8 cellular contexts compared by ENCODE assay signal in the genomic region with DNA sequence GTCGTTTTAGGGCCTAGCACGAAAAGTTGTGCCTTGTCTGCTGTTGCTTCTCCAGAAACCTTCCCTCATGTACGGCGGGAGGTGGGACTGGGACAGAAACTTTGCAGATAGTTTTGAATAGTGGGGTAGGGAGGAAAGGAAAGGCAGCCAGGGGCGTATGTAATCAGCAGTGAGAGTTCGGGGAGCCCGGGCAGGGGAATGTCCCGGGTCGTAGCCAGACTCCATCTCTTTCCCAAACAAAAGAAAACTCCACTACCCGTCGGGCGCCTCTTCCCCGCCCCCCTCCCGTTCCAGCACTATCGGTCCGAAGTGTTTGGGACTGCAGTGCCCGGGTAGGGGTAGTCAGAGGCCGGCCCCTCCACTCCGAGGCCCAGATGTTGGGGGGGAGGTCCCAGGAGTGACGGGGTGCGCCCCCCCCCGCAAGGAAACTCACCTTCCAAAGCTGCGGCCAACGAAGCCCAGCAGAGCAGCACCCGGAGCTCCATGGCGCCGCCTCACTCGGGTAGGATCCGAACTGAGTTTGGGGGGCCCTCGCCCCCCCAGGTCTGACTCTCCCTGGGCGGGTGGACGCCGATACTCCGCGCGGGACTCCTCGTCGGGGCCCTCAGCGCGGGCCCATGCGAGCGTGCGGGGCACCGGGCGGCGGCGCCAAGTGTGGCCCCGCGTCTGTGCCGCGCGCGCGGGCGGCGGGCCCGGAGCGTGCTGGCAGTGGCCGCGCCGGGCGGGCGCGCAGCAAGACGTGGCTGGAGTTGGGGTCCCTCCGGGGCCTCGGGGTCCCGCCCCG. TPM values are rescaled to one million over a fixed set of nuclear protein-coding genes. Genes with fewer than 3 reads are reported as not detected.
A peak's percentile ranks its signal among the peaks of the same experiment; 100 is the strongest.
DNase-seq lines count a peak whose midpoint lies in the region; ATAC-seq, FAIRE-seq and TF ChIP-seq lines count a peak whose summit lies in the region.

No MANE protein-coding gene starts in this region.

- H3K9me3 Mint-ChIP-seq in activated CD4-positive, alpha-beta memory T cell treated with anti-CD3 and anti-CD28 coated beads, Interleukin-2, amount 10 ng/mL, durations not matched to agents 7 days and 5 days: no peaks in the 10 kb centered on the region
- H3K9me3 Mint-ChIP-seq in activated CD4-positive, alpha-beta memory T cell treated with anti-CD3 and anti-CD28 coated beads for 36 hours: no peaks in the 10 kb centered on the region

- H3K4me3 ChIP-seq in K562 (peak overlapping the region; percentile 71), left lung (peak overlapping the region; percentile 61 to 62), thymus (ENCODE audit: low read length) (peak overlapping the region; percentile 46)

- H3K79me2 ChIP-seq in K562 (ENCODE audit: control insufficient read depth, insufficient read depth, low read length): peaks cover 55% of the 10 kb centered on the region

- peaks cover 4% of the 10 kb centered on the region for H3K9me1 ChIP-seq in K562 (ENCODE audit: control insufficient read depth, insufficient read depth, low read length)

- BruUV-seq in K562 (replicated peaks; lab: Mats Ljungman, UMichigan): no TSS peak

- H3K27ac ChIP-seq in K562 (ENCODE audit: extremely low read depth, low read depth, low read length) (peak overlapping the region; percentile 60), left lung (peak overlapping the region; percentile 73 to 75), thymus (ENCODE audit: low read depth) (peak overlapping the region; percentile 3)

- intact Hi-C loops in activated CD4-positive, alpha-beta memory T cell treated with anti-CD3 and anti-CD28 coated beads for 36 hours (cut with micrococcal nuclease): no loop called here
- intact Hi-C loops in K562 (cut with micrococcal nuclease): loop anchor here (1.0 kb wide), 2 partner anchors 24 to 26 kb away; partner anchors contain the start of gene SLC12A9
- intact Hi-C loops in left lung (cut with DNase I): no loop called here
- intact Hi-C loops in posterior cingulate gyrus (cut with DNase I): no loop called here

- H3K27me3 ChIP-seq in K562 (ENCODE audit: control insufficient read depth in 2 of 2, insufficient read depth in 2 of 2, low read length in 2 of 2) (no peaks in the 10 kb centered on the region), left lung (peaks cover 0 to 44% of the 10 kb centered on the region in 2 donors), thymus (ENCODE audit: control insufficient read depth, insufficient read depth) (peaks cover 52% of the 10 kb centered on the region)

- H3K4me1 Mint-ChIP-seq in activated CD4-positive, alpha-beta memory T cell treated with anti-CD3 and anti-CD28 coated beads, Interleukin-2, amount 10 ng/mL, durations not matched to agents 7 days and 5 days: peaks cover 24% of the 10 kb centered on the region
- peaks cover 17% of the 10 kb centered on the region for H3K4me1 Mint-ChIP-seq in activated CD4-positive, alpha-beta memory T cell treated with anti-CD3 and anti-CD28 coated beads for 36 hours (ENCODE audit: low read depth)

- H3K9ac ChIP-seq in K562 (ENCODE audit: insufficient read depth in 1 of 2, low read depth in 2 of 2, low read length in 2 of 2): peak overlapping the region; percentile 61 to 88

- FAIRE-seq in K562 (lab: Jason Lieb, UNC): peak; percentile 57

- H3K36me3 Mint-ChIP-seq in activated CD4-positive, alpha-beta memory T cell treated with anti-CD3 and anti-CD28 coated beads, Interleukin-2, amount 10 ng/mL, durations not matched to agents 7 days and 5 days (ENCODE audit: low read depth): no peaks in the 10 kb centered on the region
- H3K36me3 Mint-ChIP-seq in activated CD4-positive, alpha-beta memory T cell treated with anti-CD3 and anti-CD28 coated beads for 36 hours: peaks cover 2% of the 10 kb centered on the region

- H3K9me3 ChIP-seq in K562 (replicated peaks; ENCODE audit: control insufficient read depth, insufficient read depth, low read depth, low read length): no peaks in the 10 kb centered on the region
- no peaks in the 10 kb centered on the region for H3K9me3 ChIP-seq in left lung
- no peaks in the 10 kb centered on the region for H3K9me3 ChIP-seq in thymus (ENCODE audit: control insufficient read depth)

- in situ Hi-C loops in K562 (cut with MboI): no loop called here

- no peak overlapping the region for H3K27ac Mint-ChIP-seq in activated CD4-positive, alpha-beta memory T cell treated with anti-CD3 and anti-CD28 coated beads, Interleukin-2, amount 10 ng/mL, durations not matched to agents 7 days and 5 days
- no peak overlapping the region for H3K27ac Mint-ChIP-seq in activated CD4-positive, alpha-beta memory T cell treated with anti-CD3 and anti-CD28 coated beads for 36 hours

- peaks cover 50% of the 10 kb centered on the region for H3K27me3 Mint-ChIP-seq in activated CD4-positive, alpha-beta memory T cell treated with anti-CD3 and anti-CD28 coated beads, Interleukin-2, amount 10 ng/mL, durations not matched to agents 7 days and 5 days
- H3K27me3 Mint-ChIP-seq in activated CD4-positive, alpha-beta memory T cell treated with anti-CD3 and anti-CD28 coated beads for 36 hours: peaks cover 42% of the 10 kb centered on the region

- ATAC-seq in K562: peak; percentile 21
- ATAC-seq in left lung: peak; percentile 6

- peak overlapping the region; percentile 67 for H2AFZ ChIP-seq in K562 (ENCODE audit: low read depth, low read length)

- H3K36me3 ChIP-seq in K562 (ENCODE audit: control insufficient read depth, insufficient read depth, low read length): peaks cover 30% of the 10 kb centered on the region; the same call in 2 of the 3 replicates
- peaks cover 0 to 23% of the 10 kb centered on the region in 2 donors for H3K36me3 ChIP-seq in left lung
- no peaks in the 10 kb centered on the region for H3K36me3 ChIP-seq in thymus (ENCODE audit: control insufficient read depth, insufficient read depth)

- 1% methylated on average over 65 of the region's 69 CpGs for WGBS in K562 (ENCODE audit: insufficient coverage, low coverage, missing lambda C conversion rate)
- WGBS in thymus: 3% methylated on average over 69 of the region's 69 CpGs

- POLR2A ChIA-PET in activated CD4-positive, alpha-beta memory T cell treated with anti-CD3 and anti-CD28 coated beads, Interleukin-2, amount 10 ng/mL, durations not matched to agents 7 days and 5 days (lab: Charles Lee): no interaction called here
- POLR2A ChIA-PET in activated CD4-positive, alpha-beta memory T cell treated with anti-CD3 and anti-CD28 coated beads for 36 hours (lab: Charles Lee): interaction anchor here (0.6 kb wide), 1 partner anchor 357 kb away, joined by 5 read pairs; no protein-coding TSS in a partner anchor
- POLR2A ChIA-PET in K562 (lab: Yijun Ruan, JAX): interaction anchor here (0.5 to 1.2 kb wide), 8 partner anchors 14 to 242 kb away, joined by 3 to 4 read pairs (median 3); partner anchors contain the start of genes SLC12A9 and SRRT

- H4K20me1 ChIP-seq in K562 (replicated peaks; ENCODE audit: control insufficient read depth, insufficient read depth, low read length): peaks cover 9% of the 10 kb centered on the region; the same call in 1 of the 2 replicates

- no peak for DNase-seq in activated CD4-positive, alpha-beta memory T cell treated with anti-CD3 and anti-CD28 coated beads, Interleukin-2, amount 10 ng/mL, durations not matched to agents 7 days and 5 days
- DNase-seq in activated CD4-positive, alpha-beta memory T cell treated with anti-CD3 and anti-CD28 coated beads for 36 hours: no peak
- DNase-seq in K562 (ENCODE audit: extremely low read depth in 1 of 4, low spot score in 3 of 4): peak in 2 of 4 experiments; percentile 43 to 69
- no peak for DNase-seq in left lung
- no peak for DNase-seq in posterior cingulate gyrus
- DNase-seq in NCI-H526 (lab: John Stamatoyannopoulos, UW): no peak
- no peak for DNase-seq in stimulated activated CD4-positive, alpha-beta T cell treated with anti-CD3 and anti-CD28 coated beads, Interleukin-2, amount 100 ng/mL, for 48 hours

- no peak for TF ChIP-seq CTCF in K562 (IDR thresholded peaks at IDR 0.05 in 2 of 3, conservative IDR thresholded peaks at IDR 0.05 in 1 of 3; ENCODE audit: insufficient read depth in 2 of 3, low read depth in 1 of 3, low read length in 3 of 3)
- no peak for TF ChIP-seq CTCF in left lung (IDR thresholded peaks at IDR 0.05)

- TF ChIP-seq RAD21 in K562 (CRISPR knock-in tag; conservative IDR thresholded peaks at IDR 0.05 in 1 of 2, IDR thresholded peaks at IDR 0.05 in 1 of 2): no peak

- peaks cover 17 to 67% of the 10 kb centered on the region in 2 experiments; a peak in 4 of 5 replicates for H3K4me1 ChIP-seq in K562 (replicated peaks in 1 of 2; ENCODE audit: control insufficient read depth in 2 of 2, insufficient read depth in 2 of 2, low read length in 2 of 2)
- H3K4me1 ChIP-seq in left lung: peaks cover 5 to 44% of the 10 kb centered on the region in 2 donors
- H3K4me1 ChIP-seq in thymus (ENCODE audit: control insufficient read depth, insufficient read depth, low read length): no peaks in the 10 kb centered on the region

- peak overlapping the region; percentile 34 for H3K4me3 Mint-ChIP-seq in activated CD4-positive, alpha-beta memory T cell treated with anti-CD3 and anti-CD28 coated beads, Interleukin-2, amount 10 ng/mL, durations not matched to agents 7 days and 5 days
- no peak overlapping the region for H3K4me3 Mint-ChIP-seq in activated CD4-positive, alpha-beta memory T cell treated with anti-CD3 and anti-CD28 coated beads for 36 hours

- H3K4me2 ChIP-seq in K562 (ENCODE audit: insufficient read depth, low read length): peak overlapping the region; percentile 98

- TF ChIP-seq EP300 in K562 (IDR thresholded peaks at IDR 0.05; ENCODE audit: low read length): no peak

- CTCF ChIA-PET in activated CD4-positive, alpha-beta memory T cell treated with anti-CD3 and anti-CD28 coated beads, Interleukin-2, amount 10 ng/mL, durations not matched to agents 7 days and 5 days (lab: Charles Lee): no interaction called here
- CTCF ChIA-PET in activated CD4-positive, alpha-beta memory T cell treated with anti-CD3 and anti-CD28 coated beads for 36 hours (lab: Charles Lee): interaction anchor here (0.9 kb wide), 1 partner anchor 25 kb away, joined by 3 read pairs; the partner anchor contains the start of gene SLC12A9
- CTCF ChIA-PET in K562 (lab: Yijun Ruan, JAX; ENCODE audit: low intra/inter-chr PET ratio): interaction anchor here (0.6 to 1.4 kb wide), 3 partner anchors 28 to 232 kb away, joined by 3 to 5 read pairs (median 3); no protein-coding TSS in a partner anchor

- TF ChIP-seq POLR2A in K562 (conservative IDR thresholded peaks at IDR 0.05): no peak

RNA-seq across cellular contexts. Expression of gene EPHB4, which starts 0.6 kb away (rescaled TPM):
- total RNA-seq in activated CD4-positive, alpha-beta memory T cell treated with anti-CD3 and anti-CD28 coated beads, Interleukin-2, amount 10 ng/mL, durations not matched to agents 7 days and 5 days: under 1 TPM; 0.60 TPM
- 1 to 10 TPM; 2.8 to 3.6 TPM for total RNA-seq in activated CD4-positive, alpha-beta memory T cell treated with anti-CD3 and anti-CD28 coated beads for 36 hours
- total RNA-seq in K562 (2011; cell fraction: chromatin; rRNA removed; ENCODE audit: low replicate concordance): 106 and 250 TPM in 2 replicates
- 202 and 205 TPM in 2 replicates for total RNA-seq in K562 (2011; cell fraction: nucleolus; rRNA removed)
- 138 and 149 TPM in 2 replicates for total RNA-seq in K562 (2011; cell fraction: nucleoplasm; rRNA removed)
- total RNA-seq in K562 (2014; rRNA removed): 65.2 and 85.5 TPM in 2 replicates
- 26.4 and 34.2 TPM in 2 replicates for total RNA-seq in K562 (2014; rRNA removed; fragmentation: Illumina TruSeq; extraction: Trizol)
- 44.9 and 45.9 TPM in 2 replicates for total RNA-seq in K562 (2015; rRNA removed; fragmentation: Illumina TruSeq; extraction: Trizol)
- total RNA-seq in K562 (2021): 81.5 and 82.1 TPM in 2 replicates
- polyA plus RNA-seq in K562 (2011; rRNA removed): 37.7 and 37.9 TPM in 2 replicates
- polyA plus RNA-seq in K562 (2011; cell fraction: cytosol; rRNA removed): 44.9 and 59.3 TPM in 2 replicates
- 50.6 and 88.1 TPM in 2 replicates for polyA plus RNA-seq in K562 (2011; cell fraction: nucleus; rRNA removed)
- polyA plus RNA-seq in K562 (2012): 38.4 and 60.7 TPM in 2 replicates
- 36.4 and 55.3 TPM in 2 replicates for polyA plus RNA-seq in K562 (2014; fragmentation: Illumina TruSeq; extraction: Trizol)
- 1 to 10 TPM; 1.2 to 1.5 TPM for polyA plus RNA-seq in K562 (2014; fragmentation: Nextera tagmentation; extraction: Ambion mirVana)
- 47.0 and 50.6 TPM in 2 replicates for polyA plus RNA-seq in K562 (2014; rRNA removed)
- polyA minus RNA-seq in K562 (2011; rRNA and poly(A)+ RNA removed): 45.6 and 89.1 TPM in 2 replicates
- polyA minus RNA-seq in K562 (2011; cell fraction: cytosol; rRNA and poly(A)+ RNA removed): 46.9 and 57.9 TPM in 2 replicates
- 28.0 and 29.8 TPM in 2 replicates for polyA minus RNA-seq in K562 (2011; cell fraction: nucleus; rRNA and poly(A)+ RNA removed)
- 10 to 100 TPM; 72.9 to 79.1 TPM for total RNA-seq in left lung
- polyA plus RNA-seq in thymus: 9.6 TPM

RNA-seq across cellular contexts. Expression of gene SLC12A9, which starts 25.8 kb away (rescaled TPM):
- 10 to 100 TPM; 34.0 to 36.3 TPM for total RNA-seq in activated CD4-positive, alpha-beta memory T cell treated with anti-CD3 and anti-CD28 coated beads, Interleukin-2, amount 10 ng/mL, durations not matched to agents 7 days and 5 days
- total RNA-seq in activated CD4-positive, alpha-beta memory T cell treated with anti-CD3 and anti-CD28 coated beads for 36 hours: 10 to 100 TPM; 17.8 to 18.5 TPM
- total RNA-seq in K562 (2011; cell fraction: chromatin; rRNA removed; ENCODE audit: low replicate concordance): 27.9 and 65.1 TPM in 2 replicates
- total RNA-seq in K562 (2011; cell fraction: nucleolus; rRNA removed): 41.7 and 43.0 TPM in 2 replicates
- total RNA-seq in K562 (2011; cell fraction: nucleoplasm; rRNA removed): 36.7 and 51.5 TPM in 2 replicates
- total RNA-seq in K562 (2014; rRNA removed) (10.7 and 13.8 TPM in 2 replicates), K562 (2014; rRNA removed; fragmentation: Illumina TruSeq; extraction: Trizol) (3.3 and 6.1 TPM in 2 replicates), K562 (2015; rRNA removed; fragmentation: Illumina TruSeq; extraction: Trizol) (7.9 and 10.7 TPM in 2 replicates), K562 (2021) (18.7 and 20.2 TPM in 2 replicates), left lung (10 to 100 TPM; 35.7 to 49.9 TPM)
- polyA plus RNA-seq in K562 (2011; rRNA removed) (8.4 and 10.6 TPM in 2 replicates), K562 (2014; fragmentation: Illumina TruSeq; extraction: Trizol) (11.7 and 13.7 TPM in 2 replicates), K562 (2014; fragmentation: Nextera tagmentation; extraction: Ambion mirVana) (under 1 TPM; 0.06 to 0.17 TPM), K562 (2014; rRNA removed) (14.6 and 15.6 TPM in 2 replicates), thymus (48.0 TPM)
- polyA plus RNA-seq in K562 (2011; cell fraction: cytosol; rRNA removed): 7.7 and 17.8 TPM in 2 replicates
- polyA plus RNA-seq in K562 (2011; cell fraction: nucleus; rRNA removed): 38.4 and 65.5 TPM in 2 replicates
- 14.9 and 15.6 TPM in 2 replicates for polyA plus RNA-seq in K562 (2012)
- 3.3 and 4.6 TPM in 2 replicates for polyA minus RNA-seq in K562 (2011; rRNA and poly(A)+ RNA removed)
- 8.4 and 8.9 TPM in 2 replicates for polyA minus RNA-seq in K562 (2011; cell fraction: cytosol; rRNA and poly(A)+ RNA removed)
- polyA minus RNA-seq in K562 (2011; cell fraction: nucleus; rRNA and poly(A)+ RNA removed): 5.8 and 7.0 TPM in 2 replicates

RNA-seq across cellular contexts. Expression of gene TRIP6, which starts 40.4 kb away (rescaled TPM):
- total RNA-seq in activated CD4-positive, alpha-beta memory T cell treated with anti-CD3 and anti-CD28 coated beads, Interleukin-2, amount 10 ng/mL, durations not matched to agents 7 days and 5 days: 10 to 100 TPM; 28.9 to 30.1 TPM
- total RNA-seq in activated CD4-positive, alpha-beta memory T cell treated with anti-CD3 and anti-CD28 coated beads for 36 hours: 10 to 100 TPM; 25.8 to 25.9 TPM
- 66.0 and 118 TPM in 2 replicates for total RNA-seq in K562 (2011; cell fraction: chromatin; rRNA removed; ENCODE audit: low replicate concordance)
- 92.2 and 99.2 TPM in 2 replicates for total RNA-seq in K562 (2011; cell fraction: nucleolus; rRNA removed)
- 66.9 and 80.3 TPM in 2 replicates for total RNA-seq in K562 (2011; cell fraction: nucleoplasm; rRNA removed)
- 104 and 108 TPM in 2 replicates for total RNA-seq in K562 (2014; rRNA removed)
- 28.3 and 28.9 TPM in 2 replicates for total RNA-seq in K562 (2014; rRNA removed; fragmentation: Illumina TruSeq; extraction: Trizol)
- 85.7 and 90.5 TPM in 2 replicates for total RNA-seq in K562 (2015; rRNA removed; fragmentation: Illumina TruSeq; extraction: Trizol)
- 141 and 148 TPM in 2 replicates for total RNA-seq in K562 (2021)
- 48.5 and 54.0 TPM in 2 replicates for polyA plus RNA-seq in K562 (2011; rRNA removed)
- polyA plus RNA-seq in K562 (2011; cell fraction: cytosol; rRNA removed): 55.2 and 103 TPM in 2 replicates
- polyA plus RNA-seq in K562 (2011; cell fraction: nucleus; rRNA removed): 104 and 125 TPM in 2 replicates
- polyA plus RNA-seq in K562 (2012): 96.4 and 111 TPM in 2 replicates
- polyA plus RNA-seq in K562 (2014; fragmentation: Illumina TruSeq; extraction: Trizol): 35.6 and 78.2 TPM in 2 replicates
- 10 to 100 TPM in 1 of 2 experiments, 1 to 10 TPM in 1; 5.9 to 12.0 TPM for polyA plus RNA-seq in K562 (2014; fragmentation: Nextera tagmentation; extraction: Ambion mirVana)
- 103 and 112 TPM in 2 replicates for polyA plus RNA-seq in K562 (2014; rRNA removed)
- 16.6 and 36.4 TPM in 2 replicates for polyA minus RNA-seq in K562 (2011; rRNA and poly(A)+ RNA removed)
- polyA minus RNA-seq in K562 (2011; cell fraction: cytosol; rRNA and poly(A)+ RNA removed): 27.3 and 36.2 TPM in 2 replicates
- polyA minus RNA-seq in K562 (2011; cell fraction: nucleus; rRNA and poly(A)+ RNA removed): 31.2 and 31.5 TPM in 2 replicates
- total RNA-seq in left lung: 10 to 100 TPM; 72.9 to 84.9 TPM
- polyA plus RNA-seq in thymus: 26.1 TPM

RNA-seq across cellular contexts. Expression of gene SRRT, which starts 48.2 kb away (rescaled TPM):
- 100 to 1,000 TPM; 202 to 205 TPM for total RNA-seq in activated CD4-positive, alpha-beta memory T cell treated with anti-CD3 and anti-CD28 coated beads, Interleukin-2, amount 10 ng/mL, durations not matched to agents 7 days and 5 days
- total RNA-seq in activated CD4-positive, alpha-beta memory T cell treated with anti-CD3 and anti-CD28 coated beads for 36 hours: 100 to 1,000 TPM; 209 to 223 TPM
- total RNA-seq in K562 (2011; cell fraction: chromatin; rRNA removed; ENCODE audit: low replicate concordance): 448 and 751 TPM in 2 replicates
- total RNA-seq in K562 (2011; cell fraction: nucleolus; rRNA removed): 282 and 327 TPM in 2 replicates
- total RNA-seq in K562 (2011; cell fraction: nucleoplasm; rRNA removed): 310 and 324 TPM in 2 replicates
- 155 and 156 TPM in 2 replicates for total RNA-seq in K562 (2014; rRNA removed)
- 51.8 and 71.6 TPM in 2 replicates for total RNA-seq in K562 (2014; rRNA removed; fragmentation: Illumina TruSeq; extraction: Trizol)
- total RNA-seq in K562 (2015; rRNA removed; fragmentation: Illumina TruSeq; extraction: Trizol): 80.6 and 84.4 TPM in 2 replicates
- 238 and 263 TPM in 2 replicates for total RNA-seq in K562 (2021)
- 36.5 and 68.2 TPM in 2 replicates for polyA plus RNA-seq in K562 (2011; rRNA removed)
- 31.1 and 47.3 TPM in 2 replicates for polyA plus RNA-seq in K562 (2011; cell fraction: cytosol; rRNA removed)
- 397 and 581 TPM in 2 replicates for polyA plus RNA-seq in K562 (2011; cell fraction: nucleus; rRNA removed)
- polyA plus RNA-seq in K562 (2012): 151 and 218 TPM in 2 replicates
- 143 and 145 TPM in 2 replicates for polyA plus RNA-seq in K562 (2014; fragmentation: Illumina TruSeq; extraction: Trizol)
- polyA plus RNA-seq in K562 (2014; fragmentation: Nextera tagmentation; extraction: Ambion mirVana): 10 to 100 TPM; 10.3 to 16.7 TPM
- polyA plus RNA-seq in K562 (2014; rRNA removed): 140 and 171 TPM in 2 replicates
- 33.4 and 36.1 TPM in 2 replicates for polyA minus RNA-seq in K562 (2011; rRNA and poly(A)+ RNA removed)
- 63.2 and 87.3 TPM in 2 replicates for polyA minus RNA-seq in K562 (2011; cell fraction: cytosol; rRNA and poly(A)+ RNA removed)
- polyA minus RNA-seq in K562 (2011; cell fraction: nucleus; rRNA and poly(A)+ RNA removed): 122 and 159 TPM in 2 replicates
- 100 to 1,000 TPM in 1 of 2 donors, 10 to 100 TPM in 1; 91.4 to 119 TPM for total RNA-seq in left lung
- polyA plus RNA-seq in thymus: 120 TPM

Comparison
In these comparisons a context has a peak if more than half of its experiments do, and no peak if none do; other contexts are left out.
1. H3K27ac ChIP-seq: peak in every context shown above with its lines; median percentile 74 in left lung; 60 in K562; 3 in thymus.
2. RNA of gene EPHB4, which starts 0.6 kb away (total RNA-seq): 72.9 to 79.1 TPM in left lung and 26.4 to 250 TPM in K562; 2.8 to 3.6 TPM in activated CD4-positive, alpha-beta memory T cell treated with anti-CD3 and anti-CD28 coated beads for 36 hours and 0.60 TPM in activated CD4-positive, alpha-beta memory T cell treated with anti-CD3 and anti-CD28 coated beads, Interleukin-2, amount 10 ng/mL, durations not matched to agents 7 days and 5 days; every median in the first group is over 4 times any median in the second.
3. Peak in every context shown above with its lines, with median percentiles within 50 percentile points of each other: H3K4me3 ChIP-seq.